Comparison of ENCODE assay signal across 1 cellular context in genomic region chr4:158722917-158723793, GRCh38.
A peak's percentile ranks its signal among the peaks of the same experiment; 100 is the strongest.
TF ChIP-seq lines count a peak whose summit lies in the region.

TSS of gene PPID (minus strand) at chr4:158723396. CDS start at chr4:158723288, 108 bp downstream.

TF ChIP-seq in K562, 482 proteins besides CTCF, POLR2A, EP300 and RAD21 (continued from another document and continues in another):
- TF ChIP-seq, protein P1, sequence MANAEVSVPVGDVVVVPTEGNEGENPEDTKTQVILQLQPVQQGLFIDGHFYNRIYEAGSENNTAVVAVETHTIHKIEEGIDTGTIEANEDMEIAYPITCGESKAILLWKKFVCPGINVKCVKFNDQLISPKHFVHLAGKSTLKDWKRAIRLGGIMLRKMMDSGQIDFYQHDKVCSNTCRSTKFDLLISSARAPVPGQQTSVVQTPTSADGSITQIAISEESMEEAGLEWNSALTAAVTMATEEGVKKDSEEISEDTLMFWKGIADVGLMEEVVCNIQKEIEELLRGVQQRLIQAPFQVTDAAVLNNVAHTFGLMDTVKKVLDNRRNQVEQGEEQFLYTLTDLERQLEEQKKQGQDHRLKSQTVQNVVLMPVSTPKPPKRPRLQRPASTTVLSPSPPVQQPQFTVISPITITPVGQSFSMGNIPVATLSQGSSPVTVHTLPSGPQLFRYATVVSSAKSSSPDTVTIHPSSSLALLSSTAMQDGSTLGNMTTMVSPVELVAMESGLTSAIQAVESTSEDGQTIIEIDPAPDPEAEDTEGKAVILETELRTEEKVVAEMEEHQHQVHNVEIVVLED (CRISPR knock-in tag; IDR thresholded peaks at IDR 0.05) = peak; percentile 56; the same call in 1 of the 2 replicates
- TF ChIP-seq ZNF79 (CRISPR knock-in tag; IDR thresholded peaks at IDR 0.05; ENCODE audit: low read depth) = no peak
- TF ChIP-seq, protein P2, sequence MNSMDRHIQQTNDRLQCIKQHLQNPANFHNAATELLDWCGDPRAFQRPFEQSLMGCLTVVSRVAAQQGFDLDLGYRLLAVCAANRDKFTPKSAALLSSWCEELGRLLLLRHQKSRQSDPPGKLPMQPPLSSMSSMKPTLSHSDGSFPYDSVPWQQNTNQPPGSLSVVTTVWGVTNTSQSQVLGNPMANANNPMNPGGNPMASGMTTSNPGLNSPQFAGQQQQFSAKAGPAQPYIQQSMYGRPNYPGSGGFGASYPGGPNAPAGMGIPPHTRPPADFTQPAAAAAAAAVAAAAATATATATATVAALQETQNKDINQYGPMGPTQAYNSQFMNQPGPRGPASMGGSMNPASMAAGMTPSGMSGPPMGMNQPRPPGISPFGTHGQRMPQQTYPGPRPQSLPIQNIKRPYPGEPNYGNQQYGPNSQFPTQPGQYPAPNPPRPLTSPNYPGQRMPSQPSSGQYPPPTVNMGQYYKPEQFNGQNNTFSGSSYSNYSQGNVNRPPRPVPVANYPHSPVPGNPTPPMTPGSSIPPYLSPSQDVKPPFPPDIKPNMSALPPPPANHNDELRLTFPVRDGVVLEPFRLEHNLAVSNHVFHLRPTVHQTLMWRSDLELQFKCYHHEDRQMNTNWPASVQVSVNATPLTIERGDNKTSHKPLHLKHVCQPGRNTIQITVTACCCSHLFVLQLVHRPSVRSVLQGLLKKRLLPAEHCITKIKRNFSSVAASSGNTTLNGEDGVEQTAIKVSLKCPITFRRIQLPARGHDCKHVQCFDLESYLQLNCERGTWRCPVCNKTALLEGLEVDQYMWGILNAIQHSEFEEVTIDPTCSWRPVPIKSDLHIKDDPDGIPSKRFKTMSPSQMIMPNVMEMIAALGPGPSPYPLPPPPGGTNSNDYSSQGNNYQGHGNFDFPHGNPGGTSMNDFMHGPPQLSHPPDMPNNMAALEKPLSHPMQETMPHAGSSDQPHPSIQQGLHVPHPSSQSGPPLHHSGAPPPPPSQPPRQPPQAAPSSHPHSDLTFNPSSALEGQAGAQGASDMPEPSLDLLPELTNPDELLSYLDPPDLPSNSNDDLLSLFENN (IDR thresholded peaks at IDR 0.05; ENCODE audit: low read depth in 2 of 2, low read length in 2 of 2) = peak in 1 of 2 experiments; percentile 58; a peak in 1 of 4 replicates
- TF ChIP-seq ZNF764 (CRISPR knock-in tag; IDR thresholded peaks at IDR 0.05; ENCODE audit: low read depth) = no peak
- TF ChIP-seq THRA (IDR thresholded peaks at IDR 0.05) = no peak
- TF ChIP-seq ZNF449 (CRISPR knock-in tag; IDR thresholded peaks at IDR 0.05) = no peak
- TF ChIP-seq TEAD1 (CRISPR knock-in tag; IDR thresholded peaks at IDR 0.05) = peak; percentile 10 to 56; a peak in 1 of 4 replicates
- TF ChIP-seq SMAD4 (CRISPR knock-in tag; conservative IDR thresholded peaks at IDR 0.05) = no peak
- TF ChIP-seq ZNF668 (CRISPR knock-in tag; IDR thresholded peaks at IDR 0.05) = no peak
- TF ChIP-seq TAF7 (tag; IDR thresholded peaks at IDR 0.05) = 0 out of 2 replicates have a peak, but pooled peaks have one; percentile 21
- TF ChIP-seq CREB5 (CRISPR knock-in tag; IDR thresholded peaks at IDR 0.05) = no peak
- TF ChIP-seq TCF7 (IDR thresholded peaks at IDR 0.05; ENCODE audit: borderline replicate concordance) = peak; percentile 95
- TF ChIP-seq PBX2 (CRISPR knock-in tag; IDR thresholded peaks at IDR 0.05; ENCODE audit: low read depth) = no peak
- no peak for TF ChIP-seq PBX2 (tag; conservative IDR thresholded peaks at IDR 0.05; ENCODE audit: low read depth)
- TF ChIP-seq FOXK2 (conservative IDR thresholded peaks at IDR 0.05 in 1 of 2, IDR thresholded peaks at IDR 0.05 in 1 of 2; ENCODE audit: low read depth in 2 of 2) = peak; percentile 60 to 67; a peak in 2 of 4 replicates
- TF ChIP-seq THAP12 (CRISPR knock-in tag; IDR thresholded peaks at IDR 0.05) = 0 out of 2 replicates have a peak, but pooled peaks have one; percentile 36
- no peak for TF ChIP-seq GTF3C2 (IDR thresholded peaks at IDR 0.05; ENCODE audit: borderline replicate concordance, extremely low read depth, insufficient read length)
- TF ChIP-seq, protein P3, sequence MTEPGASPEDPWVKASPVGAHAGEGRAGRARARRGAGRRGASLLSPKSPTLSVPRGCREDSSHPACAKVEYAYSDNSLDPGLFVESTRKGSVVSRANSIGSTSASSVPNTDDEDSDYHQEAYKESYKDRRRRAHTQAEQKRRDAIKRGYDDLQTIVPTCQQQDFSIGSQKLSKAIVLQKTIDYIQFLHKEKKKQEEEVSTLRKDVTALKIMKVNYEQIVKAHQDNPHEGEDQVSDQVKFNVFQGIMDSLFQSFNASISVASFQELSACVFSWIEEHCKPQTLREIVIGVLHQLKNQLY (CRISPR knock-in tag; conservative IDR thresholded peaks at IDR 0.05) = no peak
- no peak for TF ChIP-seq ZNF184 (CRISPR knock-in tag; IDR thresholded peaks at IDR 0.05)
- peak; percentile 98 for TF ChIP-seq GABPA (tag; conservative IDR thresholded peaks at IDR 0.05; ENCODE audit: low read depth)
- no peak; the same call in 1 of the 2 replicates for TF ChIP-seq ZNF395 (CRISPR knock-in tag; IDR thresholded peaks at IDR 0.05)
- no peak for TF ChIP-seq NCOA4 (IDR thresholded peaks at IDR 0.05; ENCODE audit: partially characterized antibody)
- TF ChIP-seq HSF4 (CRISPR knock-in tag; IDR thresholded peaks at IDR 0.05; ENCODE audit: borderline replicate concordance) = no peak
- TF ChIP-seq MTA3 (IDR thresholded peaks at IDR 0.05; ENCODE audit: borderline replicate concordance) = peak; percentile 92
- 0 out of 2 replicates have a peak, but pooled peaks have one; percentile 29 for TF ChIP-seq HEY1 (CRISPR knock-in tag; IDR thresholded peaks at IDR 0.05; ENCODE audit: borderline replicate concordance)
- peak; percentile 96 for TF ChIP-seq RBFOX2 (IDR thresholded peaks at IDR 0.05; ENCODE audit: low read depth, low read length)
- TF ChIP-seq, protein P4, sequence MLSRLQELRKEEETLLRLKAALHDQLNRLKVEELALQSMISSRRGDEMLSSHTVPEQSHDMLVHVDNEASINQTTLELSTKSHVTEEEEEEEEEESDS (CRISPR knock-in tag; IDR thresholded peaks at IDR 0.05) = no peak
- TF ChIP-seq, protein P5, sequence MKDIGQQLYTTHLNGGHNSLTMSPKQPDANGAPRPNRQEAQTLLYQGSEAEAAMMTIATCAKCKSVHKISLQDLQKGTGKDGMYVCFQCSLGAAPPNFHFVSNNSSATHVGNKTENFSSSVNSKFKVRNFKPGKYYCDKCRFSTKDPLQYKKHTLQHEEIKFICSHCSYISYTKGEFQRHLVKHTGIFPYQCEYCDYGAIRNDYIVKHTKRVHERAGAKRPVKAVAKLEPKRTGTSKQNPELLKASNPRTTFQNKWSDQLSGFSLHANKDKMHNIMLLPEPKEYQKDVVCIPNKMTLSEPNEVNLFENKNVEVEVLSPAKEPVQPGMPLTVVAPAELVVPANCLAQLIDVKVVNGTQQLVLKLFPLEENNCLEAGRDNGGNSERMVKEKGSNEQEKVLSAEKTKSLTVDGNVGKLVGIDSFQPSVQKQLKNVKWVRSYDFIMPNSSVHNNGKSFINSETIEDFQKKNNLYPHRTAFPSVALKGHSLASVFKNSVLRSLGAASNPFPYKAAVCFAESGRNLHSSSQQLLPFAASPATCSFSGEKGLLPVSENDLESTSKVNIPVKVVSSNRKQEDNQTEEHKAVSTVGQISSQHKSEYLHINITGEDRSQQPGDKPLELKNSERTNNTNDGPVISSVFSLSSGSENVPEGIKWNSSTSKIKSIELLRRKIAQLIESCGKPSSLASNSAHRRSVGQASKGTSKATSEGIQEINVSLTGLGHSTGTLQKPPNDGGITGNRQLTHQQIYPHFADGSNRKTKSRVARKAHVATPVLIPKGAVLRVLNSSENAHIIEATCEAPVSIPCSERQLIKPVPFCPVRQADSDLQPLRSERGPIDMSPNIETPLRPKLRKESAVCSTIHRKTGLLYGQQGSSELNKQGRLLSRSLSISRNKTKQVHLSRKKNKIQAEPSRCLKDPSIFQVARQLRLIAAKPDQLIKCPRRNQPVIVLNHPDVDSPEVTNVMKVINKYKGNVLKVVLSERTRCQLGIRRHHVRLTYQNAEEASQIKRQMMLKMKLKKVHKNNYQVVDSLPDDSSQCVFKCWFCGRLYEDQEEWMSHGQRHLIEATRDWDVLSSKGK (CRISPR knock-in tag; IDR thresholded peaks at IDR 0.05) = no peak
- TF ChIP-seq DPF2 (IDR thresholded peaks at IDR 0.05) = no peak
